In genomic region chr6:23114812-23115504, GRCh38 we compare ENCODE assay signal across 29 cellular contexts.
"Had no signal": no experiment of that assay in that cellular context is flagged by ENCODE, and none has a peak within 500 bp of the region (broad histone marks: within the 10 kb centered on the region; RNA-seq: fewer than 3 reads in every experiment).

No MANE protein-coding gene starts in this region.

- H3K27me3 ChIP-seq: neural progenitor cell, ovary, spleen, thyroid gland, tibial nerve, upper lobe of left lung, vagina had no signal

- H3K4me3 ChIP-seq: neural progenitor cell, ovary, psoas muscle, skin epidermis, smooth muscle cell, spleen, thoracic aorta, thyroid gland, tibial nerve, upper lobe of left lung, vagina had no signal

- H3K79me2 ChIP-seq: parathyroid adenoma had no signal

- DNase-seq: naive thymus-derived CD4-positive, alpha-beta T cell; natural killer cell; occipital lobe; ovary; posterior cingulate gyrus; psoas muscle; right cardiac atrium; spleen; stimulated activated CD4-positive, alpha-beta T cell treated with anti-CD3 and anti-CD28 coated beads, Interleukin-12 subunit alpha, Interleukin-12 subunit beta, amount 100 ng/mL, for 4 hours; stimulated activated CD4-positive, alpha-beta T cell treated with anti-CD3 and anti-CD28 coated beads, Interleukin-1b, Interleukin-23, amount 100 ng/mL, for 48 hours; stimulated activated CD4-positive, alpha-beta T cell treated with anti-CD3 and anti-CD28 coated beads, Interleukin-4, amount 100 ng/mL, for 1 hour; stimulated activated CD4-positive, alpha-beta T cell treated with anti-CD3 and anti-CD28 coated beads, Interleukin-4, amount 100 ng/mL, for 4 hours; stimulated activated CD8-positive, alpha-beta memory T cell treated with anti-CD3 and anti-CD28 coated beads, Interleukin-4, amount 100 ng/mL, for 48 hours; stimulated activated naive CD4-positive, alpha-beta T cell; stimulated activated naive CD8-positive, alpha-beta T cell treated with anti-CD3 and anti-CD28 coated beads, Interleukin-15, amount 100 ng/mL, for 72 hours; stimulated activated naive CD8-positive, alpha-beta T cell treated with anti-CD3 and anti-CD28 coated beads, Interleukin-15, Interleukin-2, amounts not matched to agents 100 U/mL and 50 U/mL, for 24 hours; thyroid gland; trophoblast cell; upper lobe of left lung had no signal

- H3K4me2 ChIP-seq: neural progenitor cell, smooth muscle cell had no signal

- H3K36me3 ChIP-seq: neural progenitor cell, ovary, spleen, thoracic aorta, thyroid gland, tibial nerve, upper lobe of left lung, vagina had no signal

- H3K4me1 ChIP-seq: neural progenitor cell, parathyroid adenoma, psoas muscle, spleen, thyroid gland, tibial nerve, upper lobe of left lung, vagina had no signal

- H3K9ac ChIP-seq: neural progenitor cell, parathyroid adenoma had no signal

- H3K9me3 ChIP-seq: thyroid gland, vagina had no signal

- FAIRE-seq: urothelium cell line had no signal

- H2AFZ ChIP-seq: neural progenitor cell, parathyroid adenoma had no signal

- H3K27ac ChIP-seq: neural progenitor cell, ovary, parathyroid adenoma, psoas muscle, skin epidermis, spleen, thoracic aorta, thyroid gland, tibial nerve, upper lobe of left lung, vagina had no signal

- ATAC-seq: naive thymus-derived CD4-positive, alpha-beta T cell; natural killer cell; psoas muscle; right cardiac atrium; sciatic nerve; stimulated activated memory B cell treated with anti-CD40 and anti-IgM and Interleukin-4, amounts not matched to agents 10 μg/mL and 1 μg/mL and 100 μg/mL, for 72 hours; stimulated activated naive CD8-positive, alpha-beta T cell treated with anti-CD3 and anti-CD28 coated beads, Interleukin-15, amount 100 ng/mL, for 72 hours; stimulated activated naive CD8-positive, alpha-beta T cell treated with anti-CD3 and anti-CD28 coated beads, Interleukin-15, Interleukin-2, amounts not matched to agents 100 U/mL and 50 U/mL, for 24 hours had no signal
